1 cellular context compared by ENCODE assay signal in genomic region chr11:7528514-7529049, GRCh38.
TF ChIP-seq lines count a peak whose summit lies in the region.

No MANE protein-coding gene starts in this region.

TF ChIP-seq in HEK293, 187 proteins besides CTCF, POLR2A, EP300 and RAD21:
- TF ChIP-seq ZNF843 (tag by site-specific recombination; IDR thresholded peaks at IDR 0.05), result no peak
- TF ChIP-seq EGR2 (tag by site-specific recombination; IDR thresholded peaks at IDR 0.05; ENCODE audit: low read depth), result peak; percentile 66
- TF ChIP-seq ZFHX2 (tag by site-specific recombination; conservative IDR thresholded peaks at IDR 0.05), result peak; percentile 43
